ENCODE assay signal across 14 cellular contexts in the genomic region with DNA sequence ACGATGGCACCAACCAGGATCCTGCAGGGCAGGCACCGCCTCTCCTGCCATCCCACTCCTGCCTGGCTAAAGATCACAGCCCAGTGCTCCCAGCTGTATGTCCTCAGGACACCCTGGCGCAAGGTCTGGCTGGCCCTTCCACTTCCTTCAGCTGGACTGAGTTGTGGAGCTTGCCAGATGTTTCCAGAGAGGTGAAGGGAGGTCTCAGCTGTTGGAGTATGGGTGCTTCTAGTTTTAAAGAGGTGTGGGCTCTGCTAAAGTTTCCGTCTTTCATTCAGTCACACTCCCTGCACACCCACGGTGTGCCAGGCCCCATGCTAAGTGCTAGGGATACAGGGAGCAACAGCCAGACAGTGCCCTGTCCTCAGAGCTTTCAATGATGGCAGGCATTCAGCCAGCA. TPM values are rescaled to one million over a fixed set of nuclear protein-coding genes. Genes with fewer than 3 reads are reported as not detected.
DNase-seq lines count a peak whose midpoint lies in the region; ATAC-seq and TF ChIP-seq lines count a peak whose summit lies in the region.
"Had no signal": no experiment of that assay in that cellular context is flagged by ENCODE, and none has a peak within 500 bp of the region (broad histone marks: within the 10 kb centered on the region; RNA-seq: fewer than 3 reads in every experiment).

No MANE protein-coding gene starts in this region.

- no peak overlapping the region for H3K4me3 Mint-ChIP-seq in activated T-helper 2 cell treated with anti-CD3 and anti-CD28 coated beads, Interferon-gamma antibody, Interleukin-2, Interleukin-4, amounts not matched to agents 10 μg/mL and 5 μg/mL and 100 μg/mL, durations not matched to agents 14 hours and 24 hours and 36 hours (ENCODE audit: low read depth)
- H3K4me3 Mint-ChIP-seq in naive B cell = peak overlapping the region; percentile 68 to 92 (median 84)

- H3K27me3 ChIP-seq in DOHH2 (ENCODE audit: control insufficient read depth, low read length) = no peaks in the 10 kb centered on the region
- H3K27me3 ChIP-seq in Karpas-422 (ENCODE audit: low read length) = no peaks in the 10 kb centered on the region
- no peaks in the 10 kb centered on the region for H3K27me3 ChIP-seq in ovary
- H3K27me3 ChIP-seq in gastrocnemius medialis = no peaks in the 10 kb centered on the region

- intact Hi-C loops in activated T-helper 2 cell treated with anti-CD3 and anti-CD28 coated beads, Interferon-gamma antibody, Interleukin-2, Interleukin-4, amounts not matched to agents 10 μg/mL and 5 μg/mL and 100 μg/mL, durations not matched to agents 14 hours and 24 hours and 36 hours (cut with micrococcal nuclease) = loop anchor here (5.0 kb wide), 2 partner anchors 42 to 822 kb away; no protein-coding TSS in a partner anchor
- intact Hi-C loops in ovary (cut with DNase I) (no loop called here), gastrocnemius medialis (cut with DNase I; ENCODE audit: low total_unique reads) (no loop called here)

- H3K79me2 ChIP-seq in DOHH2 (ENCODE audit: control insufficient read depth, low read length) = no peaks in the 10 kb centered on the region
- no peaks in the 10 kb centered on the region for H3K79me2 ChIP-seq in Karpas-422 (ENCODE audit: low read length)

- TF ChIP-seq EP300 in ovary (IDR thresholded peaks at IDR 0.05) = no peak

- peaks cover 62% of the 10 kb centered on the region for H3F3A ChIP-seq in DOHH2 (ENCODE audit: control insufficient read depth, insufficient read depth)

- H3K27me3 Mint-ChIP-seq in activated T-helper 2 cell treated with anti-CD3 and anti-CD28 coated beads, Interferon-gamma antibody, Interleukin-2, Interleukin-4, amounts not matched to agents 10 μg/mL and 5 μg/mL and 100 μg/mL, durations not matched to agents 14 hours and 24 hours and 36 hours (ENCODE audit: low read depth) = no peaks in the 10 kb centered on the region
- H3K27me3 Mint-ChIP-seq in naive B cell = no peaks in the 10 kb centered on the region

- peak overlapping the region; percentile 97 for H3K27ac ChIP-seq in DOHH2 (ENCODE audit: low read depth, low read length)
- H3K27ac ChIP-seq in Karpas-422 (ENCODE audit: low read length) = peak overlapping the region; percentile 95
- H3K27ac ChIP-seq in ovary = no peak overlapping the region
- no peak overlapping the region for H3K27ac ChIP-seq in gastrocnemius medialis

- H4K20me1 ChIP-seq in DOHH2 (ENCODE audit: control insufficient read depth, insufficient read depth, low read depth, low read length) = no peaks in the 10 kb centered on the region
- H4K20me1 ChIP-seq in Karpas-422 (ENCODE audit: insufficient read depth, low read depth, low read length) = no peaks in the 10 kb centered on the region

- H3K4me3 ChIP-seq in DOHH2 (ENCODE audit: low read length) = peak overlapping the region; percentile 66
- H3K4me3 ChIP-seq in Karpas-422 (ENCODE audit: low read length) = peak overlapping the region; percentile 55
- no peak overlapping the region for H3K4me3 ChIP-seq in ovary
- H3K4me3 ChIP-seq in gastrocnemius medialis = no peak overlapping the region

- H3K4me1 Mint-ChIP-seq in activated T-helper 2 cell treated with anti-CD3 and anti-CD28 coated beads, Interferon-gamma antibody, Interleukin-2, Interleukin-4, amounts not matched to agents 10 μg/mL and 5 μg/mL and 100 μg/mL, durations not matched to agents 14 hours and 24 hours and 36 hours (ENCODE audit: low read depth) = peaks cover 50% of the 10 kb centered on the region
- peaks cover 89 to 98% (median 97%) of the 10 kb centered on the region in 3 donors for H3K4me1 Mint-ChIP-seq in naive B cell

- H3K4me2 ChIP-seq in DOHH2 (ENCODE audit: low read length) (peak overlapping the region; percentile 87), Karpas-422 (ENCODE audit: low read depth, low read length, poor library complexity, severe bottlenecking) (peak overlapping the region; percentile 79)

- H3K9me2 ChIP-seq in DOHH2 (replicated peaks; ENCODE audit: control insufficient read depth, low read length) (no peaks in the 10 kb centered on the region), Karpas-422 (replicated peaks; ENCODE audit: insufficient read depth, low read length) (no peaks in the 10 kb centered on the region)

- H3K4me1 ChIP-seq in DOHH2 (ENCODE audit: control insufficient read depth, low read length) = peaks cover 99% of the 10 kb centered on the region
- peaks cover 92% of the 10 kb centered on the region for H3K4me1 ChIP-seq in Karpas-422 (ENCODE audit: low read length)
- H3K4me1 ChIP-seq in ovary (ENCODE audit: insufficient read depth) = no peaks in the 10 kb centered on the region
- peaks cover 0 to 16% of the 10 kb centered on the region in 2 donors for H3K4me1 ChIP-seq in gastrocnemius medialis

- no peaks in the 10 kb centered on the region for H3K9me3 Mint-ChIP-seq in activated T-helper 2 cell treated with anti-CD3 and anti-CD28 coated beads, Interferon-gamma antibody, Interleukin-2, Interleukin-4, amounts not matched to agents 10 μg/mL and 5 μg/mL and 100 μg/mL, durations not matched to agents 14 hours and 24 hours and 36 hours
- H3K9me3 Mint-ChIP-seq in naive B cell = peaks cover 0 to 10% (median 5%) of the 10 kb centered on the region in 7 donors

- peak overlapping the region; percentile 76 for H3K27ac Mint-ChIP-seq in activated T-helper 2 cell treated with anti-CD3 and anti-CD28 coated beads, Interferon-gamma antibody, Interleukin-2, Interleukin-4, amounts not matched to agents 10 μg/mL and 5 μg/mL and 100 μg/mL, durations not matched to agents 14 hours and 24 hours and 36 hours
- peak overlapping the region; percentile 93 to 100 (median 99) for H3K27ac Mint-ChIP-seq in naive B cell

- H3K9ac ChIP-seq in Karpas-422 (ENCODE audit: low read length) = peak overlapping the region; percentile 74

- DNase-seq in Karpas-422 (peak; percentile 72), naive B cell (no peak), ovary (no peak), gastrocnemius medialis (no peak), HuH-7 (ENCODE audit: low spot score) (no peak)
- DNase-seq in activated T-helper 2 cell treated with anti-CD3 and anti-CD28 coated beads, Interferon-gamma antibody, Interleukin-2, Interleukin-4, amounts not matched to agents 10 μg/mL and 5 μg/mL and 100 μg/mL, durations not matched to agents 14 hours and 24 hours and 36 hours (ENCODE audit: low spot score) = no peak
- DNase-seq: DMS 273 treated with DMSO at 0.1 percent for 48 hours, HCEC 1CT, NCI-H1105 treated with DMSO at 0.1 percent for 48 hours, NCI-H1930, NCI-H2171, NCI-H82, SHP77 treated with DMSO at 0.1 percent for 48 hours had no signal

- H3K36me3 ChIP-seq in DOHH2 (ENCODE audit: control insufficient read depth, low read length) (peaks cover 3% of the 10 kb centered on the region; the same call in 1 of the 2 replicates), Karpas-422 (ENCODE audit: insufficient read depth, low read length) (no peaks in the 10 kb centered on the region), ovary (no peaks in the 10 kb centered on the region), gastrocnemius medialis (no peaks in the 10 kb centered on the region)

- TF ChIP-seq POLR2A in ovary (IDR thresholded peaks at IDR 0.05) = no peak
- TF ChIP-seq POLR2A in gastrocnemius medialis (IDR thresholded peaks at IDR 0.05) = no peak

- WGBS in ovary, 3 donors = 60 to 75% (median 69%) methylated on average over 5 of the region's 5 CpGs

- TF ChIP-seq CTCF in DOHH2 (IDR thresholded peaks at IDR 0.05; ENCODE audit: low read depth, low read length, poor library complexity, severe bottlenecking) (no peak), ovary (IDR thresholded peaks at IDR 0.05) (no peak), gastrocnemius medialis (IDR thresholded peaks at IDR 0.05 in 4 of 5, conservative IDR thresholded peaks at IDR 0.05 in 1 of 5) (no peak)

- H2AFZ ChIP-seq in Karpas-422 (ENCODE audit: low read length) = no peak overlapping the region

- in situ Hi-C loops in gastrocnemius medialis (cut with MboI; ENCODE audit: low sequenced_read_pairs in 4 of 4) = no loop called here

- ATAC-seq in naive B cell (ENCODE audit: low read depth in 2 of 2) (no peak), gastrocnemius medialis (no peak)

- no peaks in the 10 kb centered on the region for H3K36me3 Mint-ChIP-seq in activated T-helper 2 cell treated with anti-CD3 and anti-CD28 coated beads, Interferon-gamma antibody, Interleukin-2, Interleukin-4, amounts not matched to agents 10 μg/mL and 5 μg/mL and 100 μg/mL, durations not matched to agents 14 hours and 24 hours and 36 hours (ENCODE audit: low read depth)
- peaks cover 0 to 12% of the 10 kb centered on the region in 2 donors for H3K36me3 Mint-ChIP-seq in naive B cell

- H3K9me3 ChIP-seq in DOHH2 (ENCODE audit: control insufficient read depth, insufficient read depth, low read length) (peaks cover 7% of the 10 kb centered on the region; the same call in 1 of the 2 replicates), Karpas-422 (ENCODE audit: low read length) (no peaks in the 10 kb centered on the region), ovary (no peaks in the 10 kb centered on the region), gastrocnemius medialis (no peaks in the 10 kb centered on the region)

RNA-seq across cellular contexts. Expression of a gene that starts 34.1 kb away (rescaled TPM):
- 20.5 and 57.4 TPM in 2 replicates for total RNA-seq in Karpas-422 (2014; rRNA removed; shearing (Covaris generic); ENCODE audit: low replicate concordance)
- 63.7 and 66.7 TPM in 2 replicates for total RNA-seq in activated T-helper 2 cell treated with anti-CD3 and anti-CD28 coated beads, Interferon-gamma antibody, Interleukin-2, Interleukin-4, amounts not matched to agents 10 μg/mL and 5 μg/mL and 100 μg/mL, durations not matched to agents 14 hours and 24 hours and 36 hours
- polyA plus RNA-seq in naive B cell (ENCODE audit: low read depth in 6 of 6) (10 to 100 TPM; 37.2 to 44.3 (median 41.2) TPM), ovary (100 to 1,000 TPM in 1 of 2 donors, 10 to 100 TPM in 1; 46.0 to 102 TPM)
- total RNA-seq in ovary (10 to 100 TPM; 26.9 to 62.2 (median 33.4) TPM), gastrocnemius medialis (10 to 100 TPM; 18.7 to 30.3 (median 24.4) TPM)

Comparison
In these comparisons a context has a peak if more than half of its experiments do, and no peak if none do; other contexts are left out.
1. H3K27ac ChIP-seq: peak in DOHH2 (single experiment) and Karpas-422 (single experiment); none in ovary (0 of 2) and gastrocnemius medialis (0 of 4).
2. H3K4me3 ChIP-seq: peak in DOHH2 (single experiment) and Karpas-422 (single experiment); none in ovary (single experiment) and gastrocnemius medialis (0 of 4).